2 cellular contexts compared by ENCODE assay signal in the genomic region with DNA sequence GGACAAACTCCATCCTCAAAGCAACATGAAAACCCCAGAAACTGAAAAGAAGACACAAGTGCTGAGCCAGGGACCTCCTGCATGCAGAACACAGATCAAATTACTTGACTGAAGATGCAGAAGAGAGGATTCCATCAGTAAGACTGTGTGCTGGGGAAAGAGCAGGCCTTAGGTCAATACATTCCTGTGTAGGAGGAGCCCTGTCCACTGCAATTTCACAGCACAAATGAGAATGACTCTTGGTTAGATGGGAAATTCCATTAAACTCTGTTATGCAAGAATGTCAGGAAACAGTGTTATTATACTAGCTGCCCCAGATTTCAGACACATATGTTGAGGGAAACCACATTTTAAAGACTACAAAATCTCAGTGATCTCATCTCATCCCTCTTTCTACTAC.
TF ChIP-seq lines count a peak whose summit lies in the region.

No MANE protein-coding gene starts in this region.

TF ChIP-seq in IMR-90, 13 proteins besides CTCF, POLR2A, EP300 and RAD21:
- TF ChIP-seq NFE2L2 (IDR thresholded peaks at IDR 0.05; ENCODE audit: low read depth, low read length) = 0 out of 2 replicates have a peak, but pooled peaks have one; percentile 2
- peak; percentile 43; the same call in 1 of the 2 replicates for TF ChIP-seq MAFK (IDR thresholded peaks at IDR 0.05; ENCODE audit: low read depth, low read length)
- TF ChIP-seq CEBPB (IDR thresholded peaks at IDR 0.05; ENCODE audit: low read depth, low read length) = peak; percentile 95
- no peak for TF ChIP-seq SMC3 (IDR thresholded peaks at IDR 0.05; ENCODE audit: low read depth, low read length)

TF ChIP-seq in H1, 55 proteins besides CTCF, POLR2A, EP300 and RAD21:
- 0 out of 2 replicates have a peak, but pooled peaks have one; percentile 16 for TF ChIP-seq YY1 (IDR thresholded peaks at IDR 0.05; ENCODE audit: low read depth, low read length)
- TF ChIP-seq RFX5 (IDR thresholded peaks at IDR 0.05; ENCODE audit: borderline replicate concordance, low read depth, low read length) = no peak
- TF ChIP-seq FOSL1 (IDR thresholded peaks at IDR 0.05; ENCODE audit: insufficient read depth, low read depth, low read length) = no peak
- 0 out of 2 replicates have a peak, but pooled peaks have one; percentile 6 for TF ChIP-seq TEAD4 (IDR thresholded peaks at IDR 0.05; ENCODE audit: low read depth, low read length)
- no peak for TF ChIP-seq SIX5 (IDR thresholded peaks at IDR 0.05; ENCODE audit: low read depth, low read length)
